In the genomic region with DNA sequence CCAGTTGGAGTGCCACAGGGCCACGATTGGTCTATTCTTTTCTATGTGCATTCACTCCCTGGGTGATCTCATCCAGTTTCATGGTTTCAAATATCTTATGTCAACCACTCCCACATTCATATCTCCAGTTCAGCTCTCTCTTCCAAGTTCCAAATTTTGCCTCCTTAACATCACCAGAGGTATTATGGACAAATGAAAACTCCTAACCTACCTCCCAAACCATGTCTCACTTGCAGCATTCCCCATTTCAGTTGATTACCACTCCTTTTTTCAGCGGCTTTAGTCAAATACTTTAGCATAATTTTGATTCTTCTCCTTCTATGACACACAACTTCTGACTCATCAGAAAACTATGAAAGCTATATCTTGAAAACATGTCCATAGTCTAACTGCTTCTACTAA, we compare ENCODE assay signal across 16 cellular contexts.
DNase-seq lines count a peak whose midpoint lies in the region; ATAC-seq and TF ChIP-seq lines count a peak whose summit lies in the region.
"Had no signal": no experiment of that assay in that cellular context is flagged by ENCODE, and none has a peak within 500 bp of the region (broad histone marks: within the 10 kb centered on the region; RNA-seq: fewer than 3 reads in every experiment).

No MANE protein-coding gene starts in this region.

- no peaks in the 10 kb centered on the region for H3K9me3 Mint-ChIP-seq in natural killer cell treated with Interleukin-12 subunit alpha and Interleukin-12 subunit beta and Interleukin-15 and Interleukin-18, amount 100 ng/mL, for 72 hours
- no peaks in the 10 kb centered on the region for H3K9me3 Mint-ChIP-seq in osteocyte (ENCODE audit: unreplicated experiment)

- H3K27ac Mint-ChIP-seq in natural killer cell treated with Interleukin-12 subunit alpha and Interleukin-12 subunit beta and Interleukin-15 and Interleukin-18, amount 100 ng/mL, for 72 hours = no peak overlapping the region
- no peak overlapping the region for H3K27ac Mint-ChIP-seq in osteocyte (ENCODE audit: unreplicated experiment)
- H3K27ac Mint-ChIP-seq: activated T-cell treated with anti-CD3 and anti-CD28 coated beads, Interleukin-2, amount 50 U/mL, for 72 hours; immature natural killer cell had no signal

- ATAC-seq in natural killer cell treated with Interleukin-12 subunit alpha and Interleukin-12 subunit beta and Interleukin-15 and Interleukin-18, amount 100 ng/mL, for 72 hours = no peak
- no peak for ATAC-seq in GM21825 (IDR thresholded peaks at IDR 0.05; ENCODE audit: unreplicated experiment)
- ATAC-seq: activated CD4-positive, CD25-positive, alpha-beta regulatory T cell treated with anti-CD3 and anti-CD28 coated beads, Interleukin-2, amount 50 U/mL, for 24 hours; activated T-cell treated with anti-CD3 and anti-CD28 coated beads, Interleukin-2, amount 50 U/mL, for 72 hours; mucosa of descending colon; stimulated activated naive CD8-positive, alpha-beta T cell treated with anti-CD3 and anti-CD28 coated beads, Interleukin-15, Interleukin-2, amounts not matched to agents 100 U/mL and 50 U/mL, for 24 hours had no signal

- H3K4me3 Mint-ChIP-seq in natural killer cell treated with Interleukin-12 subunit alpha and Interleukin-12 subunit beta and Interleukin-15 and Interleukin-18, amount 100 ng/mL, for 72 hours = no peak overlapping the region
- no peak overlapping the region for H3K4me3 Mint-ChIP-seq in osteocyte (ENCODE audit: unreplicated experiment)
- H3K4me3 Mint-ChIP-seq: activated T-cell treated with anti-CD3 and anti-CD28 coated beads, Interleukin-2, amount 50 U/mL, for 72 hours; immature natural killer cell had no signal

- DNase-seq in Daoy (ENCODE audit: low read depth) (peak; percentile 29), NCI-H226 (peak; percentile 91), dedifferentiated amniotic fluid mesenchymal stem cell (ENCODE audit: extremely low spot score) (peak; percentile 84), non-pigmented ciliary epithelial cell (ENCODE audit: low read depth) (peak; percentile 35), osteocyte (ENCODE audit: extremely low spot score, unreplicated experiment) (no peak)
- DNase-seq in stimulated activated CD4-positive, alpha-beta T cell treated with anti-CD3 and anti-CD28 coated beads, Interleukin-2, amount 100 ng/mL, for 24 hours = no peak
- DNase-seq in natural killer cell treated with Interleukin-12 subunit alpha and Interleukin-12 subunit beta and Interleukin-15 and Interleukin-18, amount 100 ng/mL, for 72 hours (ENCODE audit: low spot score) = no peak
- DNase-seq: activated T-cell treated with anti-CD3 and anti-CD28 coated beads, Interleukin-2, amount 50 U/mL, for 72 hours; GF-D8; immature natural killer cell; mucosa of descending colon; NCI-H1105 treated with DMSO at 0.1 percent for 48 hours; stimulated activated CD4-positive, alpha-beta T cell treated with anti-CD3 and anti-CD28 coated beads, Interleukin-4, amount 100 ng/mL, for 1 hour; stimulated activated naive CD8-positive, alpha-beta T cell treated with anti-CD3 and anti-CD28 coated beads, Interleukin-15, Interleukin-2, amounts not matched to agents 100 U/mL and 50 U/mL, for 24 hours had no signal

- no peaks in the 10 kb centered on the region for H3K4me1 Mint-ChIP-seq in natural killer cell treated with Interleukin-12 subunit alpha and Interleukin-12 subunit beta and Interleukin-15 and Interleukin-18, amount 100 ng/mL, for 72 hours (ENCODE audit: low read depth in 2 of 2)
- peaks cover 2% of the 10 kb centered on the region for H3K4me1 Mint-ChIP-seq in osteocyte (ENCODE audit: unreplicated experiment)
- H3K4me1 Mint-ChIP-seq: immature natural killer cell had no signal

- H3K36me3 Mint-ChIP-seq in natural killer cell treated with Interleukin-12 subunit alpha and Interleukin-12 subunit beta and Interleukin-15 and Interleukin-18, amount 100 ng/mL, for 72 hours = no peaks in the 10 kb centered on the region
- no peaks in the 10 kb centered on the region for H3K36me3 Mint-ChIP-seq in osteocyte (ENCODE audit: unreplicated experiment)
- H3K36me3 Mint-ChIP-seq: immature natural killer cell had no signal

- no peak for TF ChIP-seq CTCF in osteocyte (IDR thresholded peaks at IDR 0.05)

- H3K27me3 Mint-ChIP-seq in natural killer cell treated with Interleukin-12 subunit alpha and Interleukin-12 subunit beta and Interleukin-15 and Interleukin-18, amount 100 ng/mL, for 72 hours = peaks cover 0 to 3% of the 10 kb centered on the region in 2 donors
- H3K27me3 Mint-ChIP-seq in osteocyte (ENCODE audit: unreplicated experiment) = no peaks in the 10 kb centered on the region

Comparison
In these comparisons a context has a peak if more than half of its experiments do, and no peak if none do; other contexts are left out.
1. DNase-seq: peak in Daoy (single experiment), NCI-H226 (single experiment), dedifferentiated amniotic fluid mesenchymal stem cell (single experiment) and non-pigmented ciliary epithelial cell (single experiment); none in stimulated activated CD4-positive, alpha-beta T cell treated with anti-CD3 and anti-CD28 coated beads, Interleukin-2, amount 100 ng/mL, for 24 hours (0 of 2), natural killer cell treated with Interleukin-12 subunit alpha and Interleukin-12 subunit beta and Interleukin-15 and Interleukin-18, amount 100 ng/mL, for 72 hours (single experiment) and osteocyte (single experiment).